Comparison of ENCODE assay signal across 8 cellular contexts in genomic region chr1:151494741-151495281, GRCh38. TPM values are rescaled to one million over a fixed set of nuclear protein-coding genes. Genes with fewer than 3 reads are reported as not detected.
DNase-seq lines count a peak whose midpoint lies in the region; ATAC-seq and TF ChIP-seq lines count a peak whose summit lies in the region.

No MANE protein-coding gene starts in this region.

- H3K27me3 Mint-ChIP-seq in T-helper 2 cell treated with Interferon-gamma antibody and Interleukin-4, amounts not matched to agents 5 μg/mL and 100 μg/mL, for 36 hours (ENCODE audit: low read depth): no peaks in the 10 kb centered on the region

- H3K27ac Mint-ChIP-seq in T-helper 2 cell treated with Interferon-gamma antibody and Interleukin-4, amounts not matched to agents 5 μg/mL and 100 μg/mL, for 36 hours: no peak overlapping the region

- H3K4me3 Mint-ChIP-seq in T-helper 2 cell treated with Interferon-gamma antibody and Interleukin-4, amounts not matched to agents 5 μg/mL and 100 μg/mL, for 36 hours: no peak overlapping the region

- ATAC-seq in GM19328 (IDR thresholded peaks at IDR 0.05; ENCODE audit: unreplicated experiment) (no peak), GM21423 (IDR thresholded peaks at IDR 0.05; ENCODE audit: unreplicated experiment) (no peak)

- H3K36me3 ChIP-seq in H7 (replicated peaks; ENCODE audit: control insufficient read depth, insufficient read depth, low read length): no peaks in the 10 kb centered on the region

- no peak for TF ChIP-seq CTCF in AG09309 (IDR thresholded peaks at IDR 0.05; ENCODE audit: control insufficient read depth, insufficient read depth, low read depth, low read length, missing control alignments)

- peak overlapping the region; percentile 80 for H3K27ac ChIP-seq in layer of hippocampus (ENCODE audit: low read depth, low read length)

- no peaks in the 10 kb centered on the region for H3K36me3 Mint-ChIP-seq in T-helper 2 cell treated with Interferon-gamma antibody and Interleukin-4, amounts not matched to agents 5 μg/mL and 100 μg/mL, for 36 hours (ENCODE audit: low read depth)

- no peaks in the 10 kb centered on the region for H3K9me3 Mint-ChIP-seq in T-helper 2 cell treated with Interferon-gamma antibody and Interleukin-4, amounts not matched to agents 5 μg/mL and 100 μg/mL, for 36 hours

- peaks cover 3% of the 10 kb centered on the region for H3K4me1 Mint-ChIP-seq in T-helper 2 cell treated with Interferon-gamma antibody and Interleukin-4, amounts not matched to agents 5 μg/mL and 100 μg/mL, for 36 hours (ENCODE audit: low read depth)

- peak; percentile 39 for DNase-seq in AG09309 (ENCODE audit: low read depth)
- peak; percentile 26 for DNase-seq in H7
- peak; percentile 35 for DNase-seq in T1000 (lab: John Stamatoyannopoulos, UW)
- no peak for DNase-seq in NAMALWA (ENCODE audit: low spot score)
- no peak for DNase-seq in T-helper 2 cell treated with Interferon-gamma antibody and Interleukin-4, amounts not matched to agents 5 μg/mL and 100 μg/mL, for 36 hours (ENCODE audit: low spot score)

- H3K27me3 ChIP-seq in H7 (ENCODE audit: control insufficient read depth, insufficient read depth, low read length) (no peaks in the 10 kb centered on the region; the same call in 1 of the 2 replicates), layer of hippocampus (ENCODE audit: control insufficient read depth, insufficient read depth, low read length) (no peaks in the 10 kb centered on the region)

- H3K4me3 ChIP-seq in AG09309 (ENCODE audit: control insufficient read depth, low read depth, low read length) (no peak overlapping the region), H7 (ENCODE audit: insufficient read depth, low read depth, low read length) (no peak overlapping the region)

RNA-seq across cellular contexts. Expression of gene CGN, which starts 16.4 kb away (rescaled TPM):
- total RNA-seq in H7 (2014; rRNA removed; shearing (Covaris generic)): 18.5 and 20.3 TPM in 2 replicates

RNA-seq across cellular contexts. Expression of gene POGZ, which starts 35.5 kb away (rescaled TPM):
- total RNA-seq in H7 (2014; rRNA removed; shearing (Covaris generic)): 44.7 and 56.5 TPM in 2 replicates

RNA-seq across cellular contexts. Expression of gene TUFT1, which starts 45.3 kb away (rescaled TPM):
- total RNA-seq in H7 (2014; rRNA removed; shearing (Covaris generic)): 11.3 and 11.9 TPM in 2 replicates

Comparison
In these comparisons a context has a peak if more than half of its experiments do, and no peak if none do; other contexts are left out.
1. DNase-seq: peak in AG09309 (single experiment), H7 (single experiment) and T1000 (single experiment); none in NAMALWA (single experiment) and T-helper 2 cell treated with Interferon-gamma antibody and Interleukin-4, amounts not matched to agents 5 μg/mL and 100 μg/mL, for 36 hours (single experiment).